Comparison of ENCODE assay signal across 8 cellular contexts in genomic region chr10:4981722-4982471, GRCh38. TPM values are rescaled to one million over a fixed set of nuclear protein-coding genes. Genes with fewer than 3 reads are reported as not detected.
DNase-seq lines count a peak whose midpoint lies in the region; ATAC-seq, FAIRE-seq and TF ChIP-seq lines count a peak whose summit lies in the region.

No MANE protein-coding gene starts in this region.

- ATAC-seq in psoas muscle (peak in 3 of 4 donors; percentile 24 to 66 (median 51)), GM21367 (IDR thresholded peaks at IDR 0.05; ENCODE audit: unreplicated experiment) (no peak)

- intact Hi-C loops in psoas muscle (cut with DNase I), result loop anchor here (1.0 to 10.0 kb wide), 3 partner anchors 113 to 137 kb away; partner anchors contain the start of gene AKR1C3 (in 1 of the 2)

- no peak for TF ChIP-seq POLR2A in Peyer's patch (IDR thresholded peaks at IDR 0.05)
- no peak for TF ChIP-seq POLR2A in GM12892 (IDR thresholded peaks at IDR 0.05; ENCODE audit: low read depth, low read length)

- H3K9me3 ChIP-seq in Peyer's patch (no peaks in the 10 kb centered on the region), psoas muscle (no peaks in the 10 kb centered on the region)

- H3K4me1 ChIP-seq in Peyer's patch (no peaks in the 10 kb centered on the region), psoas muscle (no peaks in the 10 kb centered on the region)

- DNase-seq in DMS153 treated with DMSO at 0.1 percent for 48 hours (lab: John Stamatoyannopoulos, UW; ENCODE audit: unreplicated experiment) (peak; percentile 0), DMS153 (lab: John Stamatoyannopoulos, UW) (no peak), Peyer's patch (peak in 2 of 3 donors; percentile 55 to 73), fibroblast of the conjunctiva (ENCODE audit: low read depth) (peak; percentile 27), psoas muscle (no peak), NCI-H1436 treated with DMSO at 0.1 percent for 48 hours (lab: John Stamatoyannopoulos, UW) (no peak), GM12892 (ENCODE audit: insufficient read length) (no peak)

- peak overlapping the region in 2 of 4 donors; percentile 35 to 76 for H3K27ac ChIP-seq in Peyer's patch
- H3K27ac ChIP-seq in psoas muscle, result peak overlapping the region; percentile 9

- H3K4me3 ChIP-seq in Peyer's patch (peak overlapping the region in 1 of 4 donors; percentile 24), psoas muscle (no peak overlapping the region)

- TF ChIP-seq CTCF in Peyer's patch (IDR thresholded peaks at IDR 0.05), result peak in 4 of 6 experiments; percentile 27 to 77 (median 71)
- TF ChIP-seq CTCF in psoas muscle (IDR thresholded peaks at IDR 0.05), result peak; percentile 41

- H3K36me3 ChIP-seq in Peyer's patch (no peaks in the 10 kb centered on the region), psoas muscle (ENCODE audit: insufficient read depth in 1 of 2, low read depth in 1 of 2) (peaks cover 0 to 24% of the 10 kb centered on the region in 2 donors)

- FAIRE-seq in GM12892 (lab: Jason Lieb, UNC), result no peak

- H3K27me3 ChIP-seq in Peyer's patch (no peaks in the 10 kb centered on the region), psoas muscle (ENCODE audit: insufficient read depth in 3 of 3, low read length in 2 of 3) (no peaks in the 10 kb centered on the region)

- WGBS in psoas muscle, 3 donors, result 60 to 66% (median 61%) methylated on average over 14 of the region's 14 CpGs

RNA-seq across cellular contexts. Expression of gene AKR1C1, which starts 18.7 kb away (rescaled TPM):
- 10 to 100 TPM; 10.0 to 29.7 (median 13.8) TPM for total RNA-seq in Peyer's patch
- total RNA-seq in psoas muscle, result 100 to 1,000 TPM in 1 of 4 donors, 10 to 100 TPM in 3; 36.5 to 568 (median 80.5) TPM
- polyA plus RNA-seq in psoas muscle, result 1,000 to 10,000 TPM in 2 of 3 donors, 100 to 1,000 TPM in 1; 212 to 1,974 (median 1,595) TPM
- polyA plus RNA-seq in GM12892 (2012; ENCODE audit: missing spikeins), result 0.51 TPM

RNA-seq across cellular contexts. Expression of gene AKR1C2, which starts 21.8 kb away (rescaled TPM):
- total RNA-seq in Peyer's patch (10 to 100 TPM; 22.7 to 95.4 (median 45.2) TPM), psoas muscle (100 to 1,000 TPM in 2 of 4 donors, 10 to 100 TPM in 2; 38.7 to 982 (median 119) TPM)
- polyA plus RNA-seq in psoas muscle, result 1,000 to 10,000 TPM in 1 of 3 donors, 100 to 1,000 TPM in 2; 124 to 2,054 (median 400) TPM
- polyA plus RNA-seq in GM12892 (2012; ENCODE audit: missing spikeins), result not detected

Comparison
In these comparisons a context has a peak if more than half of its experiments do, and no peak if none do; other contexts are left out.
1. DNase-seq: peak in DMS153 treated with DMSO at 0.1 percent for 48 hours (single experiment), Peyer's patch (2 of 3) and fibroblast of the conjunctiva (single experiment); none in DMS153 (single experiment), psoas muscle (0 of 2), NCI-H1436 treated with DMSO at 0.1 percent for 48 hours (single experiment) and GM12892 (single experiment).